ENCODE assay signal across 9 cellular contexts in the genomic region with DNA sequence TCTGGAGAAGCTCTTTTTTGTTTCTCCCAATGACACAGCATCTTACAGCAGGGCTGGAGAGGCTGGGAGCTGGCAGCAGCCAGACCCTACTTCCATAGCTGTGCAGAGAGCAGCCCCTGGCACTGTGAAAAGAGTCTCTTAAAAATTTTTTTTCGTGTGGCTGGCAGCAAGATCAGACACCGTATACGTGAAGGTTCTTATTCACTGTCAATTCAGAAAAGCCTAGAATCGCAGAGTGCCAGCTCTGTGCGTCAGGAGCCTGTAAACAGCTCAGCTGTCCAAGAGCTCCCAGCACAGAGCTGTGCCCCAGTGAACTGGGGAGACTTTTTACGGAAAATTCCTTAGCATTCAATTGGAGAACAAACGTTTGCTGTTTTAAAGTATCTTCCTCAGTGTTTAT. TPM values are rescaled to one million over a fixed set of nuclear protein-coding genes. Genes with fewer than 3 reads are reported as not detected.
A peak's percentile ranks its signal among the peaks of the same experiment; 100 is the strongest.
DNase-seq lines count a peak whose midpoint lies in the region; ATAC-seq and TF ChIP-seq lines count a peak whose summit lies in the region.
"Had no signal": no experiment of that assay in that cellular context is flagged by ENCODE, and none has a peak within 500 bp of the region (broad histone marks: within the 10 kb centered on the region; RNA-seq: fewer than 3 reads in every experiment).

No MANE protein-coding gene starts in this region.

- no peaks in the 10 kb centered on the region for H3K9me3 Mint-ChIP-seq in naive thymus-derived CD4-positive, alpha-beta T cell
- no peaks in the 10 kb centered on the region for H3K9me3 Mint-ChIP-seq in Caco-2 (ENCODE audit: unreplicated experiment)

- H3K4me2 ChIP-seq in fibroblast of lung (ENCODE audit: extremely low read depth, insufficient read depth, low read length) = peak overlapping the region; percentile 70

- intact Hi-C loops in Right ventricle myocardium superior (cut with DNase I) = no loop called here
- intact Hi-C loops in cardiac septum (cut with DNase I) = loop anchor here (10.0 kb wide), 1 partner anchor 453 kb away; the partner anchor contains the start of gene GRK5
- intact Hi-C loops in naive thymus-derived CD4-positive, alpha-beta T cell (cut with micrococcal nuclease) = loop anchor here (5.0 to 10.0 kb wide), 2 partner anchors 903 to 960 kb away; partner anchors contain the start of gene CACUL1 (in 1 of the 2)
- intact Hi-C loops in vagina (cut with DNase I) = no loop called here
- intact Hi-C loops in Caco-2 (cut with micrococcal nuclease; ENCODE audit: unreplicated experiment) = no loop called here

- peak; percentile 43 for DNase-seq in Right ventricle myocardium superior
- DNase-seq in cardiac septum (ENCODE audit: low spot score) = no peak
- DNase-seq in fibroblast of lung (ENCODE audit: low read depth in 2 of 2) = peak; percentile 47 to 63
- no peak for DNase-seq in naive thymus-derived CD4-positive, alpha-beta T cell
- DNase-seq in vagina (ENCODE audit: extremely low spot score in 2 of 2) = no peak
- no peak for DNase-seq in Caco-2
- DNase-seq in activated CD8-positive, alpha-beta memory T cell treated with anti-CD3 and anti-CD28 coated beads for 24 hours = no peak
- DNase-seq in activated CD4-positive, alpha-beta T cell treated with anti-CD3 and anti-CD28 coated beads, Interleukin-2, amount 50 U/mL, for 1 hour = no peak
- DNase-seq: NCI-H2029 treated with DMSO at 0.1 percent for 48 hours had no signal

- H3K4me3 Mint-ChIP-seq in naive thymus-derived CD4-positive, alpha-beta T cell = peak overlapping the region in 5 of 10 donors; percentile 5 to 85 (median 26)
- H3K4me3 Mint-ChIP-seq in Caco-2 (ENCODE audit: unreplicated experiment) = no peak overlapping the region

- H3K27ac Mint-ChIP-seq in naive thymus-derived CD4-positive, alpha-beta T cell = peak overlapping the region in 5 of 9 donors; percentile 17 to 96 (median 91)
- no peak overlapping the region for H3K27ac Mint-ChIP-seq in Caco-2 (ENCODE audit: unreplicated experiment)

- H3K27me3 ChIP-seq in fibroblast of lung (ENCODE audit: control insufficient read depth, insufficient read depth, low read length) (no peaks in the 10 kb centered on the region), vagina (no peaks in the 10 kb centered on the region), Caco-2 (replicated peaks; ENCODE audit: control insufficient read depth, insufficient read depth, low read length) (no peaks in the 10 kb centered on the region)
- H3K27me3 ChIP-seq in naive thymus-derived CD4-positive, alpha-beta T cell (ENCODE audit: control insufficient read depth in 2 of 2, insufficient read depth in 2 of 2, low read length in 2 of 2) = no peaks in the 10 kb centered on the region

- peak overlapping the region in 2 of 4 experiments; percentile 34 to 37 for H3K4me3 ChIP-seq in fibroblast of lung (replicated peaks in 1 of 4; ENCODE audit: control extremely low read depth in 1 of 4, insufficient read depth in 1 of 4, low read depth in 3 of 4, low read length in 4 of 4)
- no peak overlapping the region for H3K4me3 ChIP-seq in naive thymus-derived CD4-positive, alpha-beta T cell (ENCODE audit: low read length)
- no peak overlapping the region for H3K4me3 ChIP-seq in vagina
- no peak overlapping the region for H3K4me3 ChIP-seq in Caco-2 (ENCODE audit: low read depth, low read length)

- TF ChIP-seq CTCF in fibroblast of lung (conservative IDR thresholded peaks at IDR 0.05 in 1 of 2, IDR thresholded peaks at IDR 0.05 in 1 of 2; ENCODE audit: low read depth in 1 of 2, low read length in 2 of 2) (no peak), vagina (IDR thresholded peaks at IDR 0.05) (no peak), Caco-2 (IDR thresholded peaks at IDR 0.05; ENCODE audit: insufficient read depth in 1 of 2, low read depth in 1 of 2, low read length in 1 of 2, severe bottlenecking in 1 of 2, unreplicated experiment in 1 of 2) (no peak)

- no TSS peak for BruUV-seq in Caco-2 (replicated peaks; lab: Mats Ljungman, UMichigan)

- no peaks in the 10 kb centered on the region for H3K9me3 ChIP-seq in fibroblast of lung (ENCODE audit: control insufficient read depth, insufficient read depth, low read depth, low read length)
- no peaks in the 10 kb centered on the region for H3K9me3 ChIP-seq in naive thymus-derived CD4-positive, alpha-beta T cell (ENCODE audit: control insufficient read depth in 2 of 3, low read length in 3 of 3)
- H3K9me3 ChIP-seq in vagina = no peaks in the 10 kb centered on the region
- H3K9me3 ChIP-seq in Caco-2 = no peaks in the 10 kb centered on the region

- peaks cover 10% of the 10 kb centered on the region for H3K36me3 ChIP-seq in fibroblast of lung (ENCODE audit: control insufficient read depth, insufficient read depth, low read length)
- H3K36me3 ChIP-seq in naive thymus-derived CD4-positive, alpha-beta T cell (ENCODE audit: control insufficient read depth in 2 of 3, insufficient read depth in 3 of 3, low read length in 3 of 3) = peaks cover 0 to 14% (median 0%) of the 10 kb centered on the region in 3 experiments
- H3K36me3 ChIP-seq in vagina = no peaks in the 10 kb centered on the region
- H3K36me3 ChIP-seq in Caco-2 (ENCODE audit: control insufficient read depth, insufficient read depth, low read length) = 0 out of 2 replicates have a peak, but pooled peaks cover 3% of the 10 kb centered on the region

- TF ChIP-seq POLR2A in vagina (IDR thresholded peaks at IDR 0.05) = no peak

- H3K27me3 Mint-ChIP-seq in naive thymus-derived CD4-positive, alpha-beta T cell = no peaks in the 10 kb centered on the region
- no peaks in the 10 kb centered on the region for H3K27me3 Mint-ChIP-seq in Caco-2 (ENCODE audit: insufficient read depth, unreplicated experiment)

- H3K27ac ChIP-seq in fibroblast of lung (ENCODE audit: insufficient read depth, low read length) (peak overlapping the region; percentile 72), vagina (peak overlapping the region; percentile 100)
- H3K27ac ChIP-seq in naive thymus-derived CD4-positive, alpha-beta T cell (ENCODE audit: low read depth, low read length) = no peak overlapping the region

- ATAC-seq in Right ventricle myocardium superior (ENCODE audit: poor library complexity) = peak; percentile 34
- no peak for ATAC-seq in naive thymus-derived CD4-positive, alpha-beta T cell

- no peak overlapping the region for H3K9ac ChIP-seq in fibroblast of lung (ENCODE audit: insufficient read depth, low read length)

- POLR2A ChIA-PET in naive thymus-derived CD4-positive, alpha-beta T cell (lab: Charles Lee) = no interaction called here
- POLR2A ChIA-PET in Caco-2 (lab: Charles Lee) = no interaction called here

- no peak overlapping the region for H2AFZ ChIP-seq in fibroblast of lung (ENCODE audit: low read length)

- H3K4me1 ChIP-seq in fibroblast of lung (ENCODE audit: control insufficient read depth, extremely low read depth, insufficient read depth, low read length) (peaks cover 49% of the 10 kb centered on the region), vagina (peaks cover 99% of the 10 kb centered on the region), Caco-2 (peaks cover 15% of the 10 kb centered on the region)
- peaks cover 24 to 43% of the 10 kb centered on the region in 2 donors for H3K4me1 ChIP-seq in naive thymus-derived CD4-positive, alpha-beta T cell (ENCODE audit: control insufficient read depth in 2 of 2, insufficient read depth in 2 of 2, low read length in 2 of 2)

- H3K4me1 Mint-ChIP-seq in naive thymus-derived CD4-positive, alpha-beta T cell = peaks cover 40 to 94% (median 85%) of the 10 kb centered on the region in 7 donors
- H3K4me1 Mint-ChIP-seq in Caco-2 (ENCODE audit: low read depth, unreplicated experiment) = peaks cover 6% of the 10 kb centered on the region

- H3K79me2 ChIP-seq in fibroblast of lung (ENCODE audit: control insufficient read depth, insufficient read depth, low read length) = peaks cover 97% of the 10 kb centered on the region

- H3K36me3 Mint-ChIP-seq in naive thymus-derived CD4-positive, alpha-beta T cell = peaks cover 0 to 12% (median 0%) of the 10 kb centered on the region in 5 donors
- peaks cover 37% of the 10 kb centered on the region for H3K36me3 Mint-ChIP-seq in Caco-2 (ENCODE audit: insufficient read depth, unreplicated experiment)

- CTCF ChIA-PET in naive thymus-derived CD4-positive, alpha-beta T cell (lab: Charles Lee) = interaction anchor here (0.7 to 1.0 kb wide), 2 partner anchors 17 to 30 kb away, joined by 3 read pairs; no protein-coding TSS in a partner anchor
- CTCF ChIA-PET in Caco-2 (lab: Charles Lee) = no interaction called here

- peaks cover 2% of the 10 kb centered on the region for H4K20me1 ChIP-seq in fibroblast of lung (ENCODE audit: control insufficient read depth, extremely low read depth, insufficient read depth, low read length)

RNA-seq across cellular contexts. Expression of gene BAG3, which starts 6.5 kb away (rescaled TPM):
- total RNA-seq in Right ventricle myocardium superior (153 TPM), cardiac septum (172 TPM), fibroblast of lung (5.1 and 8.4 TPM in 2 replicates), vagina (69.0 TPM), Caco-2 (2022) (30.7 and 31.6 TPM in 2 replicates)
- polyA plus RNA-seq in fibroblast of lung = 20.0 and 20.9 TPM in 2 replicates
- polyA plus RNA-seq in fibroblast of lung (2012) = 63.0 and 69.7 TPM in 2 replicates
- 29.3 and 32.8 TPM in 2 replicates for polyA minus RNA-seq in fibroblast of lung (ENCODE audit: low replicate concordance)
- 10 to 100 TPM; 21.9 to 44.5 (median 23.1) TPM for total RNA-seq in naive thymus-derived CD4-positive, alpha-beta T cell
- polyA plus RNA-seq in naive thymus-derived CD4-positive, alpha-beta T cell = 10 to 100 TPM; 17.3 to 64.3 TPM

Comparison
In these comparisons a context has a peak if more than half of its experiments do, and no peak if none do; other contexts are left out.
1. DNase-seq: peak in Right ventricle myocardium superior (single experiment) and fibroblast of lung (2 of 2); none in cardiac septum (single experiment), naive thymus-derived CD4-positive, alpha-beta T cell (0 of 9), vagina (0 of 2), Caco-2 (0 of 2), activated CD8-positive, alpha-beta memory T cell treated with anti-CD3 and anti-CD28 coated beads for 24 hours (single experiment) and activated CD4-positive, alpha-beta T cell treated with anti-CD3 and anti-CD28 coated beads, Interleukin-2, amount 50 U/mL, for 1 hour (single experiment).
2. intact Hi-C loops: an anchor here in cardiac septum (10.0 kb wide) and naive thymus-derived CD4-positive, alpha-beta T cell (5.0 to 10.0 kb wide); none called in Right ventricle myocardium superior, vagina and Caco-2.